In the genomic region with DNA sequence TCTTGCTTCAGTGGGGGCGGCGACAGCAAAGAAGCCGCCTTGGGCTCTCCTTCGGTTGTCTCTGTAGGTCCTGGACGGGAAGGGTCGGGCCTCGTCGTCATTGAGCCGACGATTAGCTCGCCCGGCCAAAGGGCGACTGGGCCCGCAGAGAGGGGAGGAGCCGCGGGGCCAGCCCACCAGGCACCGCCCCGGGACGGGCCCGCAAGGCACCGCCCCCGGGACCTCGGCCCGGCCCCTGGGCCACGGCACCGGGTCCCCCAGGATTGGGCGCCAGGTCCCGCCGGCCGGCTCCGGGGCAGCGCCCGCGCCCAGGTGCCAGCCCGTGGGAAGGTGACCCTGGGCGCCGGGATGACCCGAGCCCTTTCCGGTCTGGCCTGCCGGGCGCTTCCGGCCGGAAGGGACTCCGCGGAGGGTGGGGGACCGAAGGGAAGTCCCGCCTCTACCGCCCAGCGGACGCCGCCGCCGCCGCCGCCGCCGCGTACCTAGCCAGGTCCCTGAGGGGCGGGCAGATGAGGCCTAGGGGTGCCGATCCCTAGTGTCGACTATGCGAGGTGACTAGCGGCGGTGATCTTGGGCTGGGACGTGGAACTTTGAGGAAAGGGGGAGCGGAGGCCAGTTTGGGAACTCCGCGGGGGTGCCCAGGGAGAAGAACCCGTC, we compare ENCODE assay signal across 1 cellular context.
A peak's percentile ranks its signal among the peaks of the same experiment; 100 is the strongest.
TF ChIP-seq lines count a peak whose summit lies in the region.

TSS of gene GBA2 (minus strand) at position 371 of the 657 bp plus-strand sequence. CDS start 524 bp downstream, outside the sequence.
A gene with protein sequence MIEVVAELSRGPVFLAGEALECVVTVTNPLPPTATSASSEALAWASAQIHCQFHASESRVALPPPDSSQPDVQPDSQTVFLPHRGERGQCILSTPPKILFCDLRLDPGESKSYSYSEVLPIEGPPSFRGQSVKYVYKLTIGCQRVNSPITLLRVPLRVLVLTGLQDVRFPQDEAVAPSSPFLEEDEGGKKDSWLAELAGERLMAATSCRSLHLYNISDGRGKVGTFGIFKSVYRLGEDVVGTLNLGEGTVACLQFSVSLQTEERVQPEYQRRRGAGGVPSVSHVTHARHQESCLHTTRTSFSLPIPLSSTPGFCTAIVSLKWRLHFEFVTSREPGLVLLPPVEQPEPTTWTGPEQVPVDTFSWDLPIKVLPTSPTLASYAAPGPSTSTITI (plus strand): TSS at position 430 of the 657 bp plus-strand sequence. CDS start 469 bp downstream, outside the sequence.

TF ChIP-seq in HepG2, 621 proteins besides CTCF, POLR2A, EP300 and RAD21 (continued from another document and continues in another):
- TF ChIP-seq ZNF784 (CRISPR knock-in tag; IDR thresholded peaks at IDR 0.05; ENCODE audit: borderline replicate concordance) (peak; percentile 72), ZNF44 (CRISPR knock-in tag; IDR thresholded peaks at IDR 0.05) (no peak), TFDP1 (CRISPR knock-in tag; IDR thresholded peaks at IDR 0.05; ENCODE audit: borderline replicate concordance) (peak; percentile 12; the same call in 1 of the 2 replicates), SP5 (CRISPR knock-in tag; IDR thresholded peaks at IDR 0.05; ENCODE audit: borderline replicate concordance, low read depth) (0 out of 2 replicates have a peak, but pooled peaks have one; percentile 5), IRF1 (CRISPR knock-in tag; IDR thresholded peaks at IDR 0.05; ENCODE audit: low read depth) (no peak), HOXD1 (CRISPR knock-in tag; IDR thresholded peaks at IDR 0.05) (no peak), TOPORS (CRISPR knock-in tag; IDR thresholded peaks at IDR 0.05) (no peak), ZNF737 (CRISPR knock-in tag; IDR thresholded peaks at IDR 0.05; ENCODE audit: borderline replicate concordance) (no peak), ZNF777 (CRISPR knock-in tag; IDR thresholded peaks at IDR 0.05) (peak; percentile 83), ZNF747 (CRISPR knock-in tag; IDR thresholded peaks at IDR 0.05; ENCODE audit: borderline replicate concordance) (no peak), ARID2 (CRISPR knock-in tag; IDR thresholded peaks at IDR 0.05; ENCODE audit: borderline replicate concordance) (0 out of 2 replicates have a peak, but pooled peaks have one; percentile 65), ARNT2 (CRISPR knock-in tag; IDR thresholded peaks at IDR 0.05; ENCODE audit: low read depth) (0 out of 2 replicates have a peak, but pooled peaks have one; percentile 38), ZNF589 (CRISPR knock-in tag; conservative IDR thresholded peaks at IDR 0.05) (no peak), HNRNPK (IDR thresholded peaks at IDR 0.05; ENCODE audit: low read depth, low read length, poor library complexity, severe bottlenecking) (peak; percentile 44), ZNF773 (CRISPR knock-in tag; IDR thresholded peaks at IDR 0.05; ENCODE audit: borderline replicate concordance) (peak; percentile 36; the same call in 1 of the 2 replicates), ZNF136 (CRISPR knock-in tag; IDR thresholded peaks at IDR 0.05; ENCODE audit: low read depth) (no peak), RXRA (CRISPR knock-in tag; IDR thresholded peaks at IDR 0.05) (peak; percentile 24; the same call in 1 of the 2 replicates), NFE2L1 (CRISPR knock-in tag; IDR thresholded peaks at IDR 0.05; ENCODE audit: borderline replicate concordance) (no peak), FOXM1 (CRISPR knock-in tag; IDR thresholded peaks at IDR 0.05) (no peak), ZGPAT (CRISPR knock-in tag; IDR thresholded peaks at IDR 0.05) (peak; percentile 73; the same call in 1 of the 2 replicates), GATAD2A (CRISPR knock-in tag; IDR thresholded peaks at IDR 0.05) (0 out of 2 replicates have a peak, but pooled peaks have one; percentile 5), ARNT (IDR thresholded peaks at IDR 0.05) (no peak), MED1 (CRISPR knock-in tag; IDR thresholded peaks at IDR 0.05) (no peak; the same call in none of the 2 replicates), ZBTB3 (CRISPR knock-in tag; IDR thresholded peaks at IDR 0.05; ENCODE audit: borderline replicate concordance, low read depth) (peak; percentile 6; the same call in 1 of the 2 replicates), PITX1 (CRISPR knock-in tag; IDR thresholded peaks at IDR 0.05) (no peak), KLF12 (CRISPR knock-in tag; IDR thresholded peaks at IDR 0.05; ENCODE audit: borderline replicate concordance) (0 out of 2 replicates have a peak, but pooled peaks have one; percentile 18), ZFP36 (IDR thresholded peaks at IDR 0.05; ENCODE audit: borderline replicate concordance, low read depth, low read length, partially characterized antibody) (no peak), HOXA5 (CRISPR knock-in tag; IDR thresholded peaks at IDR 0.05) (no peak), THAP11 (CRISPR knock-in tag; IDR thresholded peaks at IDR 0.05) (peak; percentile 92), TSC22D2 (CRISPR knock-in tag; IDR thresholded peaks at IDR 0.05; ENCODE audit: borderline replicate concordance) (0 out of 2 replicates have a peak, but pooled peaks have one; percentile 86), NR2F6 (IDR thresholded peaks at IDR 0.05) (no peak; the same call in 1 of the 2 replicates), NR2F6 (CRISPR knock-in tag; IDR thresholded peaks at IDR 0.05) (peak; percentile 65; the same call in 1 of the 2 replicates)
- TF ChIP-seq, protein P1, sequence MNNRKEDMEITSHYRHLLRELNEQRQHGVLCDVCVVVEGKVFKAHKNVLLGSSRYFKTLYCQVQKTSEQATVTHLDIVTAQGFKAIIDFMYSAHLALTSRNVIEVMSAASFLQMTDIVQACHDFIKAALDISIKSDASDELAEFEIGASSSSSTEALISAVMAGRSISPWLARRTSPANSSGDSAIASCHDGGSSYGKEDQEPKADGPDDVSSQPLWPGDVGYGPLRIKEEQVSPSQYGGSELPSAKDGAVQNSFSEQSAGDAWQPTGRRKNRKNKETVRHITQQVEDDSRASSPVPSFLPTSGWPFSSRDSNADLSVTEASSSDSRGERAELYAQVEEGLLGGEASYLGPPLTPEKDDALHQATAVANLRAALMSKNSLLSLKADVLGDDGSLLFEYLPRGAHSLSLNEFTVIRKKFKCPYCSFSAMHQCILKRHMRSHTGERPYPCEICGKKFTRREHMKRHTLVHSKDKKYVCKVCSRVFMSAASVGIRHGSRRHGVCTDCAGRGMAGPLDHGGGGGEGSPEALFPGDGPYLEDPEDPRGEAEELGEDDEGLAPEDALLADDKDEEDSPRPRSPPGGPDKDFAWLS (CRISPR knock-in tag; IDR thresholded peaks at IDR 0.05; ENCODE audit: borderline replicate concordance), result no peak
- TF ChIP-seq, protein P2, sequence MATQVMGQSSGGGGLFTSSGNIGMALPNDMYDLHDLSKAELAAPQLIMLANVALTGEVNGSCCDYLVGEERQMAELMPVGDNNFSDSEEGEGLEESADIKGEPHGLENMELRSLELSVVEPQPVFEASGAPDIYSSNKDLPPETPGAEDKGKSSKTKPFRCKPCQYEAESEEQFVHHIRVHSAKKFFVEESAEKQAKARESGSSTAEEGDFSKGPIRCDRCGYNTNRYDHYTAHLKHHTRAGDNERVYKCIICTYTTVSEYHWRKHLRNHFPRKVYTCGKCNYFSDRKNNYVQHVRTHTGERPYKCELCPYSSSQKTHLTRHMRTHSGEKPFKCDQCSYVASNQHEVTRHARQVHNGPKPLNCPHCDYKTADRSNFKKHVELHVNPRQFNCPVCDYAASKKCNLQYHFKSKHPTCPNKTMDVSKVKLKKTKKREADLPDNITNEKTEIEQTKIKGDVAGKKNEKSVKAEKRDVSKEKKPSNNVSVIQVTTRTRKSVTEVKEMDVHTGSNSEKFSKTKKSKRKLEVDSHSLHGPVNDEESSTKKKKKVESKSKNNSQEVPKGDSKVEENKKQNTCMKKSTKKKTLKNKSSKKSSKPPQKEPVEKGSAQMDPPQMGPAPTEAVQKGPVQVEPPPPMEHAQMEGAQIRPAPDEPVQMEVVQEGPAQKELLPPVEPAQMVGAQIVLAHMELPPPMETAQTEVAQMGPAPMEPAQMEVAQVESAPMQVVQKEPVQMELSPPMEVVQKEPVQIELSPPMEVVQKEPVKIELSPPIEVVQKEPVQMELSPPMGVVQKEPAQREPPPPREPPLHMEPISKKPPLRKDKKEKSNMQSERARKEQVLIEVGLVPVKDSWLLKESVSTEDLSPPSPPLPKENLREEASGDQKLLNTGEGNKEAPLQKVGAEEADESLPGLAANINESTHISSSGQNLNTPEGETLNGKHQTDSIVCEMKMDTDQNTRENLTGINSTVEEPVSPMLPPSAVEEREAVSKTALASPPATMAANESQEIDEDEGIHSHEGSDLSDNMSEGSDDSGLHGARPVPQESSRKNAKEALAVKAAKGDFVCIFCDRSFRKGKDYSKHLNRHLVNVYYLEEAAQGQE (IDR thresholded peaks at IDR 0.05; ENCODE audit: borderline replicate concordance in 1 of 2, low read depth in 1 of 2, low read length in 2 of 2), result 0 out of 4 replicates have a peak, but pooled peaks of 1 of the 2 experiments have one; percentile 7
- TF ChIP-seq, protein P3, sequence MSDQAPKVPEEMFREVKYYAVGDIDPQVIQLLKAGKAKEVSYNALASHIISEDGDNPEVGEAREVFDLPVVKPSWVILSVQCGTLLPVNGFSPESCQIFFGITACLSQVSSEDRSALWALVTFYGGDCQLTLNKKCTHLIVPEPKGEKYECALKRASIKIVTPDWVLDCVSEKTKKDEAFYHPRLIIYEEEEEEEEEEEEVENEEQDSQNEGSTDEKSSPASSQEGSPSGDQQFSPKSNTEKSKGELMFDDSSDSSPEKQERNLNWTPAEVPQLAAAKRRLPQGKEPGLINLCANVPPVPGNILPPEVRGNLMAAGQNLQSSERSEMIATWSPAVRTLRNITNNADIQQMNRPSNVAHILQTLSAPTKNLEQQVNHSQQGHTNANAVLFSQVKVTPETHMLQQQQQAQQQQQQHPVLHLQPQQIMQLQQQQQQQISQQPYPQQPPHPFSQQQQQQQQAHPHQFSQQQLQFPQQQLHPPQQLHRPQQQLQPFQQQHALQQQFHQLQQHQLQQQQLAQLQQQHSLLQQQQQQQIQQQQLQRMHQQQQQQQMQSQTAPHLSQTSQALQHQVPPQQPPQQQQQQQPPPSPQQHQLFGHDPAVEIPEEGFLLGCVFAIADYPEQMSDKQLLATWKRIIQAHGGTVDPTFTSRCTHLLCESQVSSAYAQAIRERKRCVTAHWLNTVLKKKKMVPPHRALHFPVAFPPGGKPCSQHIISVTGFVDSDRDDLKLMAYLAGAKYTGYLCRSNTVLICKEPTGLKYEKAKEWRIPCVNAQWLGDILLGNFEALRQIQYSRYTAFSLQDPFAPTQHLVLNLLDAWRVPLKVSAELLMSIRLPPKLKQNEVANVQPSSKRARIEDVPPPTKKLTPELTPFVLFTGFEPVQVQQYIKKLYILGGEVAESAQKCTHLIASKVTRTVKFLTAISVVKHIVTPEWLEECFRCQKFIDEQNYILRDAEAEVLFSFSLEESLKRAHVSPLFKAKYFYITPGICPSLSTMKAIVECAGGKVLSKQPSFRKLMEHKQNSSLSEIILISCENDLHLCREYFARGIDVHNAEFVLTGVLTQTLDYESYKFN (CRISPR knock-in tag; conservative IDR thresholded peaks at IDR 0.05), result 0 out of 2 replicates have a peak, but pooled peaks have one; percentile 1
- TF ChIP-seq, protein P4, sequence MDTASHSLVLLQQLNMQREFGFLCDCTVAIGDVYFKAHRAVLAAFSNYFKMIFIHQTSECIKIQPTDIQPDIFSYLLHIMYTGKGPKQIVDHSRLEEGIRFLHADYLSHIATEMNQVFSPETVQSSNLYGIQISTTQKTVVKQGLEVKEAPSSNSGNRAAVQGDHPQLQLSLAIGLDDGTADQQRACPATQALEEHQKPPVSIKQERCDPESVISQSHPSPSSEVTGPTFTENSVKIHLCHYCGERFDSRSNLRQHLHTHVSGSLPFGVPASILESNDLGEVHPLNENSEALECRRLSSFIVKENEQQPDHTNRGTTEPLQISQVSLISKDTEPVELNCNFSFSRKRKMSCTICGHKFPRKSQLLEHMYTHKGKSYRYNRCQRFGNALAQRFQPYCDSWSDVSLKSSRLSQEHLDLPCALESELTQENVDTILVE (CRISPR knock-in tag; IDR thresholded peaks at IDR 0.05), result peak; percentile 99
- TF ChIP-seq, protein P5, sequence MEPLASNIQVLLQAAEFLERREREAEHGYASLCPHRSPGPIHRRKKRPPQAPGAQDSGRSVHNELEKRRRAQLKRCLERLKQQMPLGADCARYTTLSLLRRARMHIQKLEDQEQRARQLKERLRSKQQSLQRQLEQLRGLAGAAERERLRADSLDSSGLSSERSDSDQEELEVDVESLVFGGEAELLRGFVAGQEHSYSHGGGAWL (CRISPR knock-in tag; IDR thresholded peaks at IDR 0.05), result no peak
